In genomic region chr12:110100315-110100970, GRCh38 we compare ENCODE assay signal across 1 cellular context.
TF ChIP-seq lines count a peak whose summit lies in the region.

No MANE protein-coding gene starts in this region.

TF ChIP-seq in GM12878, 131 proteins besides CTCF, POLR2A, EP300 and RAD21 (continued from another document and continues in another):
- TF ChIP-seq IRF5 (IDR thresholded peaks at IDR 0.05; ENCODE audit: borderline replicate concordance) (no peak), REST (IDR thresholded peaks at IDR 0.05; ENCODE audit: low read depth, low read length) (no peak), NBN (IDR thresholded peaks at IDR 0.05) (0 out of 2 replicates have a peak, but pooled peaks have one; percentile 55), FOXK2 (IDR thresholded peaks at IDR 0.05) (no peak), CREM (IDR thresholded peaks at IDR 0.05; ENCODE audit: low read depth) (no peak), RUNX3 (IDR thresholded peaks at IDR 0.05; ENCODE audit: low read length) (peak; percentile 83), NFYA (IDR thresholded peaks at IDR 0.05; ENCODE audit: borderline replicate concordance, low read depth, low read length) (no peak), RELB (IDR thresholded peaks at IDR 0.05; ENCODE audit: low read depth) (peak; percentile 62; the same call in 1 of the 2 replicates), KAT2A (conservative IDR thresholded peaks at IDR 0.05; ENCODE audit: control insufficient read depth, low read depth, low read length) (no peak), NRF1 (conservative IDR thresholded peaks at IDR 0.05; ENCODE audit: low read depth, low read length) (no peak), TCF7 (IDR thresholded peaks at IDR 0.05; ENCODE audit: borderline replicate concordance) (no peak), NFIC (IDR thresholded peaks at IDR 0.05; ENCODE audit: low read depth, low read length) (peak; percentile 65), ATF7 (IDR thresholded peaks at IDR 0.05; ENCODE audit: low read depth) (peak; percentile 74), MEF2A (IDR thresholded peaks at IDR 0.05; ENCODE audit: insufficient read depth, low read depth, low read length) (peak; percentile 90), CEBPB (IDR thresholded peaks at IDR 0.05; ENCODE audit: borderline replicate concordance in 1 of 2, low read depth in 2 of 2, low read length in 2 of 2) (no peak), ESRRA (IDR thresholded peaks at IDR 0.05; ENCODE audit: low read length) (no peak), BCLAF1 (IDR thresholded peaks at IDR 0.05) (no peak), ELK1 (IDR thresholded peaks at IDR 0.05; ENCODE audit: low read depth, low read length) (no peak), JUND (IDR thresholded peaks at IDR 0.05; ENCODE audit: low read depth, low read length) (no peak), IRF3 (IDR thresholded peaks at IDR 0.05) (0 out of 2 replicates have a peak, but pooled peaks have one; percentile 7), PKNOX1 (IDR thresholded peaks at IDR 0.05) (peak; percentile 83), EED (IDR thresholded peaks at IDR 0.05; ENCODE audit: low read depth) (no peak), SPI1 (IDR thresholded peaks at IDR 0.05; ENCODE audit: borderline replicate concordance, insufficient read depth, low read depth, low read length) (peak; percentile 59; the same call in 1 of the 2 replicates), JUNB (IDR thresholded peaks at IDR 0.05) (peak; percentile 31; the same call in 1 of the 2 replicates), SMAD5 (IDR thresholded peaks at IDR 0.05; ENCODE audit: low read depth) (no peak), PML (IDR thresholded peaks at IDR 0.05; ENCODE audit: low read length) (no peak), CEBPZ (IDR thresholded peaks at IDR 0.05; ENCODE audit: low read depth, low read length) (no peak), RBBP5 (conservative IDR thresholded peaks at IDR 0.05) (no peak), YY1 (IDR thresholded peaks at IDR 0.05; ENCODE audit: low read depth, low read length) (peak; percentile 73; the same call in 1 of the 2 replicates), HDGF (IDR thresholded peaks at IDR 0.05) (peak; percentile 68; the same call in 1 of the 2 replicates), GATAD2B (conservative IDR thresholded peaks at IDR 0.05; ENCODE audit: low read depth) (no peak), ZNF207 (IDR thresholded peaks at IDR 0.05; ENCODE audit: borderline replicate concordance) (no peak; the same call in 1 of the 2 replicates), MTA3 (IDR thresholded peaks at IDR 0.05; ENCODE audit: borderline replicate concordance, low read length) (no peak; the same call in 1 of the 2 replicates), FOXM1 (IDR thresholded peaks at IDR 0.05; ENCODE audit: low read depth, low read length) (peak; percentile 48; the same call in 1 of the 2 replicates), WRNIP1 (IDR thresholded peaks at IDR 0.05; ENCODE audit: borderline replicate concordance, low read depth, low read length) (no peak), BMI1 (IDR thresholded peaks at IDR 0.05; ENCODE audit: borderline replicate concordance) (no peak), ZBTB33 (IDR thresholded peaks at IDR 0.05) (no peak), PAX5 (IDR thresholded peaks at IDR 0.05; ENCODE audit: borderline replicate concordance, low read depth, low read length) (no peak; the same call in 1 of the 2 replicates), TARDBP (IDR thresholded peaks at IDR 0.05; ENCODE audit: borderline replicate concordance) (no peak), DPF2 (IDR thresholded peaks at IDR 0.05) (no peak), NFXL1 (IDR thresholded peaks at IDR 0.05; ENCODE audit: borderline replicate concordance) (no peak), KDM1A (IDR thresholded peaks at IDR 0.05; ENCODE audit: borderline replicate concordance) (no peak), RFX5 (IDR thresholded peaks at IDR 0.05; ENCODE audit: low read depth, low read length) (no peak)
